ENCODE assay signal across 9 cellular contexts in the genomic region with DNA sequence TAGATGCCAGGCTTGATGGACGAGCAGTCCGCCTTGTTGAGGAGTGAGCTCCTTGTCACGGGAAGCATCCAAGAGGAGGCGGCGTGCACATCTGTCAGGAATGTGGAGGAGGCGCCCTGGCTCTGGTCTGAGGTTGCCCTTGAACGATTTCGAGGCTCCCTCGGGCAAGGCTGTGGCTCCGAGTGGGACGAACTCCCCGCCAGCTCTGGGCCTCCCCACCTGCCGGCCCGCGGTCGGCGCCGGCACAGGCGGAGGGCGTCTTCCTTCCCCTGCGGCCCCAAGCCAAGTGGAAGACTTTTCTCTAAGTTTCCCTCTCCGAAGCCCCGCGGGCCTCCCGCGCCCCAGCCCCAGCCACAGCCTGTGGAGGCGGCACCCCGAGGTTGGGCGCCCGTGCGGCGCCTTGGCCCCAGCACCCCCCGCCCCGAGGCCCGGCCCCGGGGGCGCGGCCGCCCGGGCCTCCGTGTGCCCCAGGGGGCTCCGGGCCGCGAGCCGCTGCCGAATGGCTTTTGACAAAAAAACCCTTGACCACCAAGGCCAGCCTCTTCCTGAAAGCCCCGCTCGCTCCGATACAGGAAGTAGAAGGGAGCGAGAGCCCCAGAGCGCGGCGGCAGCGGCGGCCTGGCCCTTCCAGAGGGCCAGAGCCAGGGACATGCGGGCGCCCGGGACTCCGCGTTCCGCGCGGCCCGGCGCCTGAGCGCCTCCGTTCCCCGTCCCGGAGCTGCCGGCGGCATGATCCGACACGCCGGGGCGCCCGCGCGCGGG. TPM values are rescaled to one million over a fixed set of nuclear protein-coding genes. Genes with fewer than 3 reads are reported as not detected.
DNase-seq lines count a peak whose midpoint lies in the region; ATAC-seq and TF ChIP-seq lines count a peak whose summit lies in the region.
"Had no signal": no experiment of that assay in that cellular context is flagged by ENCODE, and none has a peak within 500 bp of the region (broad histone marks: within the 10 kb centered on the region; RNA-seq: fewer than 3 reads in every experiment).

A gene with protein sequence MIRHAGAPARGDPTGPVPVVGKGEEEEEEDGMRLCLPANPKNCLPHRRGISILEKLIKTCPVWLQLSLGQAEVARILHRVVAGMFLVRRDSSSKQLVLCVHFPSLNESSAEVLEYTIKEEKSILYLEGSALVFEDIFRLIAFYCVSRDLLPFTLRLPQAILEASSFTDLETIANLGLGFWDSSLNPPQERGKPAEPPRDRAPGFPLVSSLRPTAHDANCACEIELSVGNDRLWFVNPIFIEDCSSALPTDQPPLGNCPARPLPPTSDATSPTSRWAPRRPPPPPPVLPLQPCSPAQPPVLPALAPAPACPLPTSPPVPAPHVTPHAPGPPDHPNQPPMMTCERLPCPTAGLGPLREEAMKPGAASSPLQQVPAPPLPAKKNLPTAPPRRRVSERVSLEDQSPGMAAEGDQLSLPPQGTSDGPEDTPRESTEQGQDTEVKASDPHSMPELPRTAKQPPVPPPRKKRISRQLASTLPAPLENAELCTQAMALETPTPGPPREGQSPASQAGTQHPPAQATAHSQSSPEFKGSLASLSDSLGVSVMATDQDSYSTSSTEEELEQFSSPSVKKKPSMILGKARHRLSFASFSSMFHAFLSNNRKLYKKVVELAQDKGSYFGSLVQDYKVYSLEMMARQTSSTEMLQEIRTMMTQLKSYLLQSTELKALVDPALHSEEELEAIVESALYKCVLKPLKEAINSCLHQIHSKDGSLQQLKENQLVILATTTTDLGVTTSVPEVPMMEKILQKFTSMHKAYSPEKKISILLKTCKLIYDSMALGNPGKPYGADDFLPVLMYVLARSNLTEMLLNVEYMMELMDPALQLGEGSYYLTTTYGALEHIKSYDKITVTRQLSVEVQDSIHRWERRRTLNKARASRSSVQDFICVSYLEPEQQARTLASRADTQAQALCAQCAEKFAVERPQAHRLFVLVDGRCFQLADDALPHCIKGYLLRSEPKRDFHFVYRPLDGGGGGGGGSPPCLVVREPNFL (plus strand): TSS at position 578 of the 762 bp plus-strand sequence. CDS start 152 bp downstream, at position 730.

- TF ChIP-seq CTCF in SK-N-SH (IDR thresholded peaks at IDR 0.05) (no peak), astrocyte of the cerebellum (IDR thresholded peaks at IDR 0.05; ENCODE audit: low read depth, low read length, missing control alignments) (no peak)

- DNase-seq in NCI-H146 (lab: John Stamatoyannopoulos, UW) (peak; percentile 56), NCI-H146 treated with DMSO at 0.1 percent for 48 hours (lab: John Stamatoyannopoulos, UW; ENCODE audit: unreplicated experiment) (no peak), SK-N-SH (peak; percentile 47), astrocyte of the cerebellum (ENCODE audit: low read depth) (no peak), iPS DF 6.9 (ENCODE audit: low read depth, low spot score) (no peak), sciatic nerve (ENCODE audit: low spot score) (peak; percentile 79), NCI-H1694 (lab: John Stamatoyannopoulos, UW) (no peak)

- H3K9me2 ChIP-seq in SK-N-SH, result no peaks in the 10 kb centered on the region

- intact Hi-C loops in sciatic nerve (cut with DNase I), result no loop called here

- no peaks in the 10 kb centered on the region for H3K9me3 ChIP-seq in SK-N-SH
- no peaks in the 10 kb centered on the region for H3K9me3 ChIP-seq in iPS DF 6.9 (ENCODE audit: control insufficient read depth, insufficient read depth, low read length)

- WGBS in SK-N-SH (ENCODE audit: low lambda C conversion rate), result 33% methylated on average over 19 of the region's 79 CpGs
- no CpG with 5 or more reads among the region's 79 CpGs for WGBS in iPS DF 6.9 (ENCODE audit: insufficient coverage, insufficient read length)

- H3K4me3 ChIP-seq in SK-N-SH (ENCODE audit: low read depth in 2 of 2, low read length in 1 of 2) (peak within 1 kb of the TSS; percentile 60 to 80), astrocyte of the cerebellum (ENCODE audit: low read depth, low read length) (peak within 1 kb of the TSS; percentile 58), iPS DF 6.9 (ENCODE audit: low read length) (peak within 1 kb of the TSS; percentile 59; the same call in 1 of the 2 replicates)

- ATAC-seq in HG02981 (IDR thresholded peaks at IDR 0.05; ENCODE audit: unreplicated experiment) (peak; percentile 71), sciatic nerve (peak; percentile 16)

- peak within 1 kb of the TSS; percentile 100 for H3K4me2 ChIP-seq in SK-N-SH

- 0 out of 2 replicates have a peak, but pooled peaks cover 3% of the 10 kb centered on the region for H4K20me1 ChIP-seq in SK-N-SH (ENCODE audit: insufficient read depth)

- H3K9ac ChIP-seq in SK-N-SH, result peak within 1 kb of the TSS; percentile 97

- peaks cover 17% of the 10 kb centered on the region for H3F3A ChIP-seq in SK-N-SH (replicated peaks; ENCODE audit: insufficient read depth)

- H3K27ac ChIP-seq in SK-N-SH (ENCODE audit: low read depth in 2 of 2, low read length in 1 of 2), result peak within 1 kb of the TSS in 1 of 2 experiments; percentile 96; a peak in 2 of 4 replicates
- no peak within 1 kb of the TSS for H3K27ac ChIP-seq in iPS DF 6.9 (ENCODE audit: low read length)
- H3K27ac ChIP-seq: C4-2B had no signal

- POLR2A ChIA-PET in SK-N-SH (lab: Yijun Ruan, JAX), result no interaction called here

- H3K36me3 ChIP-seq in SK-N-SH (replicated peaks in 1 of 2; ENCODE audit: control insufficient read depth in 1 of 2, insufficient read depth in 2 of 2, low read length in 1 of 2) (no peaks in the 10 kb centered on the region), iPS DF 6.9 (ENCODE audit: control insufficient read depth, insufficient read depth, low read length) (no peaks in the 10 kb centered on the region)

- TF ChIP-seq EP300 in SK-N-SH (IDR thresholded peaks at IDR 0.05; ENCODE audit: borderline replicate concordance in 1 of 2, low read depth in 1 of 2, low read length in 1 of 2), result no peak

- in situ Hi-C loops in astrocyte of the cerebellum (cut with HindIII; ENCODE audit: low sequenced_read_pairs), result no loop called here

- CTCF ChIA-PET in SK-N-SH (lab: Yijun Ruan, JAX), result no interaction called here

- H2AFZ ChIP-seq in SK-N-SH (ENCODE audit: low read depth), result peak within 1 kb of the TSS; percentile 61; the same call in 1 of the 2 replicates

- H3K27me3 ChIP-seq in SK-N-SH (ENCODE audit: insufficient read depth), result no peaks in the 10 kb centered on the region
- H3K27me3 ChIP-seq in iPS DF 6.9 (ENCODE audit: control insufficient read depth, insufficient read depth, low read length), result peaks cover 16% of the 10 kb centered on the region

- H3K4me1 ChIP-seq in SK-N-SH (ENCODE audit: control insufficient read depth in 1 of 2, insufficient read depth in 2 of 2, low read depth in 1 of 2, low read length in 1 of 2), result peaks cover 0 to 16% of the 10 kb centered on the region in 2 experiments; a peak in 3 of 4 replicates
- peaks cover 2% of the 10 kb centered on the region; the same call in 1 of the 2 replicates for H3K4me1 ChIP-seq in iPS DF 6.9 (ENCODE audit: control insufficient read depth, insufficient read depth, low read length)

- no peak for TF ChIP-seq RAD21 in SK-N-SH (IDR thresholded peaks at IDR 0.05; ENCODE audit: low read length)

- peaks cover 55% of the 10 kb centered on the region for H3K79me2 ChIP-seq in SK-N-SH (ENCODE audit: insufficient read depth)

TF ChIP-seq in SK-N-SH, 30 proteins besides CTCF, POLR2A, EP300 and RAD21 (continues in another document):
- TF ChIP-seq, protein P1, sequence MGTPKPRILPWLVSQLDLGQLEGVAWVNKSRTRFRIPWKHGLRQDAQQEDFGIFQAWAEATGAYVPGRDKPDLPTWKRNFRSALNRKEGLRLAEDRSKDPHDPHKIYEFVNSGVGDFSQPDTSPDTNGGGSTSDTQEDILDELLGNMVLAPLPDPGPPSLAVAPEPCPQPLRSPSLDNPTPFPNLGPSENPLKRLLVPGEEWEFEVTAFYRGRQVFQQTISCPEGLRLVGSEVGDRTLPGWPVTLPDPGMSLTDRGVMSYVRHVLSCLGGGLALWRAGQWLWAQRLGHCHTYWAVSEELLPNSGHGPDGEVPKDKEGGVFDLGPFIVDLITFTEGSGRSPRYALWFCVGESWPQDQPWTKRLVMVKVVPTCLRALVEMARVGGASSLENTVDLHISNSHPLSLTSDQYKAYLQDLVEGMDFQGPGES (IDR thresholded peaks at IDR 0.05; ENCODE audit: low read depth, low read length), result no peak
- TF ChIP-seq POLR2AphosphoS5 (IDR thresholded peaks at IDR 0.05; ENCODE audit: low read depth, low read length) (no peak), FOSL2 (IDR thresholded peaks at IDR 0.05; ENCODE audit: borderline replicate concordance, low read depth) (no peak), TAF1 (IDR thresholded peaks at IDR 0.05; ENCODE audit: borderline replicate concordance, low read depth, low read length) (0 out of 2 replicates have a peak, but pooled peaks have one; percentile 36), MEF2A (IDR thresholded peaks at IDR 0.05; ENCODE audit: borderline replicate concordance, low read depth) (no peak), MXI1 (IDR thresholded peaks at IDR 0.05; ENCODE audit: low read depth, low read length) (no peak)
- TF ChIP-seq, protein P2, sequence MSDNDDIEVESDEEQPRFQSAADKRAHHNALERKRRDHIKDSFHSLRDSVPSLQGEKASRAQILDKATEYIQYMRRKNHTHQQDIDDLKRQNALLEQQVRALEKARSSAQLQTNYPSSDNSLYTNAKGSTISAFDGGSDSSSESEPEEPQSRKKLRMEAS (IDR thresholded peaks at IDR 0.05; ENCODE audit: low read depth), result no peak; the same call in 1 of the 2 replicates
- TF ChIP-seq, protein P3, sequence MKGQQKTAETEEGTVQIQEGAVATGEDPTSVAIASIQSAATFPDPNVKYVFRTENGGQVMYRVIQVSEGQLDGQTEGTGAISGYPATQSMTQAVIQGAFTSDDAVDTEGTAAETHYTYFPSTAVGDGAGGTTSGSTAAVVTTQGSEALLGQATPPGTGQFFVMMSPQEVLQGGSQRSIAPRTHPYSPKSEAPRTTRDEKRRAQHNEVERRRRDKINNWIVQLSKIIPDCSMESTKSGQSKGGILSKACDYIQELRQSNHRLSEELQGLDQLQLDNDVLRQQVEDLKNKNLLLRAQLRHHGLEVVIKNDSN (IDR thresholded peaks at IDR 0.05; ENCODE audit: borderline replicate concordance, low read depth), result no peak

RNA-seq across cellular contexts. Expression of the gene that starts here (rescaled TPM):
- polyA plus RNA-seq in SK-N-SH (2012; rRNA removed), result 5.8 and 12.4 TPM in 2 replicates
- 6.6 and 10.2 TPM in 2 replicates for polyA plus RNA-seq in SK-N-SH (2012; cell fraction: cytosol; rRNA removed)
- polyA plus RNA-seq in SK-N-SH (2012; cell fraction: nucleus; rRNA removed), result 14.2 and 18.0 TPM in 2 replicates
- 22.1 TPM for total RNA-seq in sciatic nerve

Comparison
In these comparisons a context has a peak if more than half of its experiments do, and no peak if none do; other contexts are left out.
1. DNase-seq: peak in NCI-H146 (single experiment), SK-N-SH (single experiment) and sciatic nerve (single experiment); none in NCI-H146 treated with DMSO at 0.1 percent for 48 hours (single experiment), astrocyte of the cerebellum (single experiment), iPS DF 6.9 (single experiment) and NCI-H1694 (single experiment).
2. Peak in every context shown above with its lines, with median percentiles within 50 percentile points of each other: H3K4me3 ChIP-seq.